Comparison of ENCODE assay signal across 8 cellular contexts in the genomic region with DNA sequence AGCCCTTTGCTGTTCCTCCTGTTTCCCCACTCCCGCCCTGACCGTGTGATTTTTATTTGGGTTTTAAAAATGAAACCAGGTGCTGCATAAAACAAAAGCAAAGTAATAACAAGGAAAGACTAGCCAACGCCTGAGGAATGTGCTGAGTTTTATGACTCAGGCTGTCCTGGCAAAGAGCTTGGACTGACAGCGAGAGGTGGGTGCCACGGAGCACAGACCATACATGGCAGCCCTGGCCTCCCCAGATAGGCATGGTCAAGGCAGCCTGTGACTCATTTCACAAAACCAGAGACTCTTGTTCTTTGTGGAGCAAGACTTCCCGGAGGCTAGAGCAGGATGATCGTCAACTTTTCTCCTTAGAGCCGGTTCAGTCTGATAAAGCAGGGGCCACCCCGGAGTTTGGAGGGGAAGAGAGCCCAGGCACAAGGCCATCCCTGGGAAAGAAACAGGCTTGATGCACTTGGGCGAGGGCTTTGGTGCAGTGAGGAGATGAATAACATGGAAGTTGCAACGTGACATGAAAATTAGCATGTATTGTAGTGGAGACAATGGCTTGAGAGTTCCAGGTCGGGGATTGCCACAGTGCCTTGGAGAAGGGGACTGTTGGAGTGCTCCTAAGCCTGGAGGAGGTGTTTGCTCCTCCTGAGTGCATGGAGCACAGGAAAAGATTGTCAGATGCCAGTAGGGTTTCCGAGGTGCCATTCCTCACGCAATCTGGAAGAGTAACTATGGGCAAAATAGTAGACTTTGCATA. TPM values are rescaled to one million over a fixed set of nuclear protein-coding genes. Genes with fewer than 3 reads are reported as not detected.
DNase-seq lines count a peak whose midpoint lies in the region; ATAC-seq, FAIRE-seq and TF ChIP-seq lines count a peak whose summit lies in the region.

No MANE protein-coding gene starts in this region.

- H3K9ac ChIP-seq in K562 (ENCODE audit: insufficient read depth in 1 of 2, low read depth in 2 of 2, low read length in 2 of 2): no peak overlapping the region

- no peaks in the 10 kb centered on the region for H3K9me3 Mint-ChIP-seq in Caco-2 (ENCODE audit: unreplicated experiment)

- no peaks in the 10 kb centered on the region for H3K9me1 ChIP-seq in K562 (ENCODE audit: control insufficient read depth, insufficient read depth, low read length)

- H4K20me1 ChIP-seq in K562 (replicated peaks; ENCODE audit: control insufficient read depth, insufficient read depth, low read length): no peaks in the 10 kb centered on the region

- peak overlapping the region; percentile 8 for H3K4me3 Mint-ChIP-seq in Caco-2 (ENCODE audit: unreplicated experiment)

- no peaks in the 10 kb centered on the region for H3K27me3 ChIP-seq in Caco-2 (replicated peaks; ENCODE audit: control insufficient read depth, insufficient read depth, low read length)
- H3K27me3 ChIP-seq in K562 (ENCODE audit: control insufficient read depth in 2 of 2, insufficient read depth in 2 of 2, low read length in 2 of 2): peaks cover 2 to 13% of the 10 kb centered on the region in 2 experiments; a peak in 3 of 5 replicates
- no peaks in the 10 kb centered on the region for H3K27me3 ChIP-seq in upper lobe of left lung

- no peaks in the 10 kb centered on the region for H3K79me2 ChIP-seq in K562 (ENCODE audit: control insufficient read depth, insufficient read depth, low read length)

- ATAC-seq in HG02870 (IDR thresholded peaks at IDR 0.05; ENCODE audit: unreplicated experiment) (peak; percentile 65), K562 (no peak), left colon (peak; percentile 42), upper lobe of left lung (ENCODE audit: low FRiP score in 2 of 2) (peak; percentile 64 to 77), GM18870 (IDR thresholded peaks at IDR 0.05; ENCODE audit: unreplicated experiment) (no peak), GM21723 (IDR thresholded peaks at IDR 0.05; ENCODE audit: unreplicated experiment) (no peak)

- peaks cover 27% of the 10 kb centered on the region for H3K4me1 Mint-ChIP-seq in Caco-2 (ENCODE audit: low read depth, unreplicated experiment)

- TF ChIP-seq CTCF in Caco-2 (IDR thresholded peaks at IDR 0.05; ENCODE audit: insufficient read depth in 1 of 2, low read depth in 1 of 2, low read length in 1 of 2, severe bottlenecking in 1 of 2, unreplicated experiment in 1 of 2) (no peak), K562 (IDR thresholded peaks at IDR 0.05 in 2 of 3, conservative IDR thresholded peaks at IDR 0.05 in 1 of 3; ENCODE audit: insufficient read depth in 2 of 3, low read depth in 1 of 3, low read length in 3 of 3) (no peak), upper lobe of left lung (IDR thresholded peaks at IDR 0.05) (no peak)

- in situ Hi-C loops in K562 (cut with MboI): no loop called here

- no peak overlapping the region for H3K4me3 ChIP-seq in Caco-2 (ENCODE audit: low read depth, low read length)
- no peak overlapping the region for H3K4me3 ChIP-seq in K562
- no peak overlapping the region for H3K4me3 ChIP-seq in upper lobe of left lung

- H3K36me3 Mint-ChIP-seq in Caco-2 (ENCODE audit: insufficient read depth, unreplicated experiment): no peaks in the 10 kb centered on the region

- H2AFZ ChIP-seq in K562 (ENCODE audit: low read depth, low read length): peak overlapping the region; percentile 9; the same call in 1 of the 2 replicates

- POLR2A ChIA-PET in Caco-2 (lab: Charles Lee): no interaction called here
- POLR2A ChIA-PET in K562 (lab: Yijun Ruan, JAX): no interaction called here

- no peak for TF ChIP-seq POLR2A in K562 (conservative IDR thresholded peaks at IDR 0.05)
- no peak for TF ChIP-seq POLR2A in upper lobe of left lung (IDR thresholded peaks at IDR 0.05)

- peak overlapping the region; percentile 89 for H3K27ac Mint-ChIP-seq in Caco-2 (ENCODE audit: unreplicated experiment)

- WGBS in K562 (ENCODE audit: insufficient coverage, low coverage, missing lambda C conversion rate): 5% methylated on average over 14 of the region's 14 CpGs
- WGBS in upper lobe of left lung, 2 donors: 44 to 52% methylated on average over 14 of the region's 14 CpGs

- H3K36me3 ChIP-seq in Caco-2 (ENCODE audit: control insufficient read depth, insufficient read depth, low read length) (no peaks in the 10 kb centered on the region), K562 (ENCODE audit: control insufficient read depth, insufficient read depth, low read length) (no peaks in the 10 kb centered on the region), upper lobe of left lung (no peaks in the 10 kb centered on the region)

- TF ChIP-seq RAD21 in K562 (CRISPR knock-in tag; conservative IDR thresholded peaks at IDR 0.05 in 1 of 2, IDR thresholded peaks at IDR 0.05 in 1 of 2): no peak

- CTCF ChIA-PET in Caco-2 (lab: Charles Lee): no interaction called here
- CTCF ChIA-PET in K562 (lab: Yijun Ruan, JAX; ENCODE audit: low intra/inter-chr PET ratio): no interaction called here

- peaks cover 54% of the 10 kb centered on the region for H3K4me1 ChIP-seq in Caco-2
- peaks cover 4 to 7% of the 10 kb centered on the region in 2 experiments; a peak in 2 of 5 replicates for H3K4me1 ChIP-seq in K562 (replicated peaks in 1 of 2; ENCODE audit: control insufficient read depth in 2 of 2, insufficient read depth in 2 of 2, low read length in 2 of 2)
- peaks cover 45 to 55% (median 52%) of the 10 kb centered on the region in 4 donors for H3K4me1 ChIP-seq in upper lobe of left lung

- intact Hi-C loops in Caco-2 (cut with micrococcal nuclease; ENCODE audit: unreplicated experiment): loop anchor here (1.0 to 5.0 kb wide), 2 partner anchors 71 to 203 kb away; a partner anchor contains a TSS
- intact Hi-C loops in K562 (cut with micrococcal nuclease): no loop called here
- intact Hi-C loops in left colon (cut with DNase I, micrococcal nuclease): no loop called here

- FAIRE-seq in K562 (lab: Jason Lieb, UNC): no peak

- DNase-seq in Caco-2 (no peak), K562 (ENCODE audit: extremely low read depth in 1 of 4, low spot score in 3 of 4) (peak in 1 of 4 experiments; percentile 2), left colon (peak; percentile 41 to 80), upper lobe of left lung (peak in 1 of 2 donors; percentile 68), NCI-H1092 (lab: John Stamatoyannopoulos, UW) (no peak)

- TF ChIP-seq EP300 in K562 (IDR thresholded peaks at IDR 0.05; ENCODE audit: low read length): no peak
- no peak for TF ChIP-seq EP300 in upper lobe of left lung (IDR thresholded peaks at IDR 0.05)

- H3K4me2 ChIP-seq in K562 (ENCODE audit: insufficient read depth, low read length): no peak overlapping the region

- BruUV-seq in Caco-2 (replicated peaks; lab: Mats Ljungman, UMichigan) (no TSS peak), K562 (replicated peaks; lab: Mats Ljungman, UMichigan) (no TSS peak)

- no peaks in the 10 kb centered on the region for H3K9me3 ChIP-seq in Caco-2
- no peaks in the 10 kb centered on the region for H3K9me3 ChIP-seq in K562 (replicated peaks; ENCODE audit: control insufficient read depth, insufficient read depth, low read depth, low read length)
- no peaks in the 10 kb centered on the region for H3K9me3 ChIP-seq in upper lobe of left lung

- H3K27me3 Mint-ChIP-seq in Caco-2 (ENCODE audit: insufficient read depth, unreplicated experiment): no peaks in the 10 kb centered on the region

- H3K27ac ChIP-seq in K562 (ENCODE audit: extremely low read depth, low read depth, low read length): no peak overlapping the region
- peak overlapping the region; percentile 72 to 99 (median 94) for H3K27ac ChIP-seq in upper lobe of left lung

TF ChIP-seq in K562, 482 proteins besides CTCF, POLR2A, EP300 and RAD21 (continues in another document):
- no peak for TF ChIP-seq ZNF174 (CRISPR knock-in tag; IDR thresholded peaks at IDR 0.05)
- TF ChIP-seq TBL1XR1 (IDR thresholded peaks at IDR 0.05; ENCODE audit: low read length in 2 of 2): no peak
- TF ChIP-seq ATF7 (IDR thresholded peaks at IDR 0.05): no peak
- no peak for TF ChIP-seq LEF1 (IDR thresholded peaks at IDR 0.05)
- no peak for TF ChIP-seq DACH1 (IDR thresholded peaks at IDR 0.05; ENCODE audit: partially characterized antibody)
- TF ChIP-seq YBX1 (IDR thresholded peaks at IDR 0.05): no peak
- TF ChIP-seq, protein P1, sequence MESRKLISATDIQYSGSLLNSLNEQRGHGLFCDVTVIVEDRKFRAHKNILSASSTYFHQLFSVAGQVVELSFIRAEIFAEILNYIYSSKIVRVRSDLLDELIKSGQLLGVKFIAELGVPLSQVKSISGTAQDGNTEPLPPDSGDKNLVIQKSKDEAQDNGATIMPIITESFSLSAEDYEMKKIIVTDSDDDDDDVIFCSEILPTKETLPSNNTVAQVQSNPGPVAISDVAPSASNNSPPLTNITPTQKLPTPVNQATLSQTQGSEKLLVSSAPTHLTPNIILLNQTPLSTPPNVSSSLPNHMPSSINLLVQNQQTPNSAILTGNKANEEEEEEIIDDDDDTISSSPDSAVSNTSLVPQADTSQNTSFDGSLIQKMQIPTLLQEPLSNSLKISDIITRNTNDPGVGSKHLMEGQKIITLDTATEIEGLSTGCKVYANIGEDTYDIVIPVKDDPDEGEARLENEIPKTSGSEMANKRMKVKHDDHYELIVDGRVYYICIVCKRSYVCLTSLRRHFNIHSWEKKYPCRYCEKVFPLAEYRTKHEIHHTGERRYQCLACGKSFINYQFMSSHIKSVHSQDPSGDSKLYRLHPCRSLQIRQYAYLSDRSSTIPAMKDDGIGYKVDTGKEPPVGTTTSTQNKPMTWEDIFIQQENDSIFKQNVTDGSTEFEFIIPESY (CRISPR knock-in tag; IDR thresholded peaks at IDR 0.05): no peak
- TF ChIP-seq MAFK (IDR thresholded peaks at IDR 0.05; ENCODE audit: low read length): no peak
- no peak for TF ChIP-seq ZNF347 (CRISPR knock-in tag; IDR thresholded peaks at IDR 0.05; ENCODE audit: low read depth)

RNA-seq across cellular contexts. Expression of a gene that starts 54.8 kb away (rescaled TPM):
- total RNA-seq in Caco-2 (2022): not detected in 2 replicates
- total RNA-seq in K562 (2011; cell fraction: chromatin; rRNA removed; ENCODE audit: low replicate concordance): not detected in 2 replicates
- total RNA-seq in K562 (2011; cell fraction: nucleolus; rRNA removed): not detected in 2 replicates
- not detected in 2 replicates for total RNA-seq in K562 (2011; cell fraction: nucleoplasm; rRNA removed)
- total RNA-seq in K562 (2014; rRNA removed): not detected in 2 replicates
- total RNA-seq in K562 (2014; rRNA removed; fragmentation: Illumina TruSeq; extraction: Trizol): not detected in 2 replicates
- not detected in 2 replicates for total RNA-seq in K562 (2015; rRNA removed; fragmentation: Illumina TruSeq; extraction: Trizol)
- not detected in 2 replicates for total RNA-seq in K562 (2021)
- polyA plus RNA-seq in K562 (2011; rRNA removed): not detected in 2 replicates
- not detected in 2 replicates for polyA plus RNA-seq in K562 (2011; cell fraction: cytosol; rRNA removed)
- not detected in 2 replicates for polyA plus RNA-seq in K562 (2011; cell fraction: nucleus; rRNA removed)
- not detected in 2 replicates for polyA plus RNA-seq in K562 (2012)
- polyA plus RNA-seq in K562 (2014; fragmentation: Illumina TruSeq; extraction: Trizol): not detected in 2 replicates
- not detected for polyA plus RNA-seq in K562 (2014; fragmentation: Nextera tagmentation; extraction: Ambion mirVana)
- polyA plus RNA-seq in K562 (2014; rRNA removed): not detected in 2 replicates
- polyA minus RNA-seq in K562 (2011; rRNA and poly(A)+ RNA removed): not detected in 2 replicates
- polyA minus RNA-seq in K562 (2011; cell fraction: cytosol; rRNA and poly(A)+ RNA removed): not detected in 2 replicates
- polyA minus RNA-seq in K562 (2011; cell fraction: nucleus; rRNA and poly(A)+ RNA removed): not detected in 2 replicates
- total RNA-seq in left colon: not detected
- not detected for total RNA-seq in upper lobe of left lung

Comparison
In these comparisons a context has a peak if more than half of its experiments do, and no peak if none do; other contexts are left out.
1. DNase-seq: peak in left colon (2 of 2); none in Caco-2 (0 of 2) and NCI-H1092 (single experiment).
2. ATAC-seq: peak in HG02870 (single experiment), left colon (single experiment) and upper lobe of left lung (2 of 2); none in K562 (single experiment), GM18870 (single experiment) and GM21723 (single experiment).